15 cellular contexts compared by ENCODE assay signal in genomic region chr3:115704661-115705338, GRCh38.
DNase-seq lines count a peak whose midpoint lies in the region; ATAC-seq, FAIRE-seq and TF ChIP-seq lines count a peak whose summit lies in the region.
"Had no signal": no experiment of that assay in that cellular context is flagged by ENCODE, and none has a peak within 500 bp of the region (broad histone marks: within the 10 kb centered on the region; RNA-seq: fewer than 3 reads in every experiment).

No MANE protein-coding gene starts in this region.

- no peak for TF ChIP-seq POLR2A in right lobe of liver (IDR thresholded peaks at IDR 0.05)
- TF ChIP-seq POLR2A in HepG2 (IDR thresholded peaks at IDR 0.05; ENCODE audit: insufficient read depth in 1 of 2, low read depth in 2 of 2, low read length in 2 of 2): no peak

- ATAC-seq in right lobe of liver (peak in 3 of 4 donors; percentile 53 to 84 (median 76)), HepG2 (no peak), thoracic aorta (ENCODE audit: insufficient number of reproducible peaks, low FRiP score, low read depth) (peak; percentile 67)
- ATAC-seq: stimulated activated naive CD8-positive, alpha-beta T cell treated with anti-CD3 and anti-CD28 coated beads, Interleukin-15, amount 100 ng/mL, for 72 hours had no signal

- FAIRE-seq in HepG2 (lab: Jason Lieb, UNC): no peak

- TF ChIP-seq CTCF in right lobe of liver (IDR thresholded peaks at IDR 0.05): no peak
- no peak for TF ChIP-seq CTCF in HepG2 (CRISPR knock-in tag; IDR thresholded peaks at IDR 0.05)
- TF ChIP-seq CTCF in brain microvascular endothelial cell (IDR thresholded peaks at IDR 0.05; ENCODE audit: low read depth, low read length, missing control alignments): no peak
- TF ChIP-seq CTCF in thoracic aorta (IDR thresholded peaks at IDR 0.05): no peak

- CTCF ChIA-PET in HepG2 (lab: Yijun Ruan, JAX; ENCODE audit: low intra/inter-chr PET ratio, low total read pairs): no interaction called here

- intact Hi-C loops in right lobe of liver (cut with DNase I): no loop called here
- intact Hi-C loops in HepG2 (cut with micrococcal nuclease; ENCODE audit: unreplicated experiment): loop anchor here (5.0 kb wide), 1 partner anchor 78 kb away; no protein-coding TSS in a partner anchor

- no peak overlapping the region for H3K27ac ChIP-seq in right lobe of liver
- no peak overlapping the region for H3K27ac ChIP-seq in HepG2 (ENCODE audit: extremely low read length, insufficient read depth, low read length)
- H3K27ac ChIP-seq in brain microvascular endothelial cell: no peak overlapping the region
- peak overlapping the region in 1 of 2 donors; percentile 69 for H3K27ac ChIP-seq in thoracic aorta
- H3K27ac ChIP-seq: PC-9 had no signal

- H2AFZ ChIP-seq in HepG2 (ENCODE audit: low read length): no peak overlapping the region
- H2AFZ ChIP-seq: PC-9 had no signal

- POLR2A ChIA-PET in HepG2 (lab: Yijun Ruan, JAX): no interaction called here

- no peaks in the 10 kb centered on the region for H3K79me2 ChIP-seq in HepG2 (ENCODE audit: insufficient read depth, low read length)

- H3K4me3 ChIP-seq in right lobe of liver (no peak overlapping the region), HepG2 (replicated peaks in 1 of 3; ENCODE audit: insufficient read depth in 1 of 3, low read depth in 2 of 3, low read length in 3 of 3) (no peak overlapping the region), brain microvascular endothelial cell (ENCODE audit: low read depth, low read length) (no peak overlapping the region), thoracic aorta (no peak overlapping the region)
- H3K4me3 ChIP-seq: HAP-1, PC-9 had no signal

- in situ Hi-C loops in HepG2 (cut with HindIII; ENCODE audit: extremely low pct_ligation_motif_present, low pct_unique_long_range_greater_than_20kb): no loop called here
- in situ Hi-C loops in brain microvascular endothelial cell (cut with HindIII; ENCODE audit: low pct_ligation_motif_present, low sequenced_read_pairs): no loop called here

- no TSS peak for BruUV-seq in HepG2 (replicated peaks; lab: Mats Ljungman, UMichigan)

- TF ChIP-seq EP300 in HepG2 (IDR thresholded peaks at IDR 0.05; ENCODE audit: low read depth in 2 of 2, low read length in 2 of 2): no peak
- no peak for TF ChIP-seq EP300 in HepG2 (CRISPR knock-in tag; IDR thresholded peaks at IDR 0.05; ENCODE audit: borderline replicate concordance)

- H3K4me2 ChIP-seq in HepG2 (ENCODE audit: low read depth, low read length): no peak overlapping the region
- H3K4me2 ChIP-seq: PC-9 had no signal

- no peaks in the 10 kb centered on the region for H4K20me1 ChIP-seq in HepG2 (ENCODE audit: insufficient read depth, low read length)

- H3K4me1 ChIP-seq in right lobe of liver (peaks cover 0 to 22% (median 0%) of the 10 kb centered on the region in 4 donors), HepG2 (ENCODE audit: insufficient read depth, low read length) (peaks cover 34% of the 10 kb centered on the region), thoracic aorta (ENCODE audit: control insufficient read depth in 1 of 2, low read depth in 2 of 2) (peaks cover 8 to 13% of the 10 kb centered on the region in 2 donors)
- H3K4me1 ChIP-seq: HAP-1 had no signal

- no peak for TF ChIP-seq RAD21 in HepG2 (CRISPR knock-in tag; IDR thresholded peaks at IDR 0.05)

- H3K36me3 ChIP-seq in right lobe of liver: no peaks in the 10 kb centered on the region
- H3K36me3 ChIP-seq in HepG2 (replicated peaks in 1 of 2; ENCODE audit: control insufficient read depth in 1 of 2, insufficient read depth in 2 of 2, low read length in 2 of 2): no peaks in the 10 kb centered on the region
- H3K36me3 ChIP-seq in brain microvascular endothelial cell (replicated peaks): no peaks in the 10 kb centered on the region
- no peaks in the 10 kb centered on the region for H3K36me3 ChIP-seq in thoracic aorta
- H3K36me3 ChIP-seq: HAP-1 had no signal

- DNase-seq in right lobe of liver (no peak), HepG2 (ENCODE audit: low spot score) (no peak), NCI-H2196 treated with DMSO at 0.1 percent for 48 hours (lab: John Stamatoyannopoulos, UW; ENCODE audit: unreplicated experiment) (peak; percentile 40), brain microvascular endothelial cell (peak; percentile 36), thoracic aorta (ENCODE audit: low spot score) (no peak), NCI-H128 (lab: John Stamatoyannopoulos, UW; ENCODE audit: unreplicated experiment) (no peak)
- DNase-seq in activated effector memory CD4-positive, alpha-beta T cell treated with anti-CD3 and anti-CD28 coated beads, Interleukin-2, amount 50 U/mL, for 16 hours: no peak
- no peak for DNase-seq in activated CD4-positive, alpha-beta T cell treated with anti-CD3 and anti-CD28 coated beads for 1 hour
- DNase-seq: Caco-2; glutamatergic neuron; NCI-H2227 treated with DMSO at 0.1 percent for 48 hours; PC-9; small intestine; stimulated activated naive CD8-positive, alpha-beta T cell treated with anti-CD3 and anti-CD28 coated beads, Interleukin-15, amount 100 ng/mL, for 72 hours had no signal

- no peaks in the 10 kb centered on the region for H3K9me3 ChIP-seq in right lobe of liver
- H3K9me3 ChIP-seq in HepG2 (ENCODE audit: low read length): peaks cover 11% of the 10 kb centered on the region
- no peaks in the 10 kb centered on the region for H3K9me3 ChIP-seq in thoracic aorta
- H3K9me3 ChIP-seq: Caco-2, HAP-1 had no signal

- H3K27me3 ChIP-seq in right lobe of liver (no peaks in the 10 kb centered on the region), HepG2 (ENCODE audit: control insufficient read depth in 1 of 2, insufficient read depth in 2 of 2, low read length in 2 of 2) (no peaks in the 10 kb centered on the region; a peak in 1 of 5 replicates), brain microvascular endothelial cell (replicated peaks) (no peaks in the 10 kb centered on the region), thoracic aorta (replicated peaks; ENCODE audit: insufficient read depth) (no peaks in the 10 kb centered on the region)

- WGBS in right lobe of liver (ENCODE audit: insufficient coverage, low coverage, low lambda C conversion rate, missing lambda C conversion rate): 42% methylated on average over 4 of the region's 4 CpGs
- 89% methylated on average over 4 of the region's 4 CpGs for WGBS in HepG2 (ENCODE audit: low lambda C conversion rate)

- no peak overlapping the region for H3K9ac ChIP-seq in HepG2 (ENCODE audit: insufficient read depth, low read depth, low read length)

TF ChIP-seq in HepG2, 621 proteins besides CTCF, POLR2A, EP300 and RAD21:
- TF ChIP-seq ZNF841 (CRISPR knock-in tag; IDR thresholded peaks at IDR 0.05; ENCODE audit: borderline replicate concordance) (no peak), ZNF557 (CRISPR knock-in tag; IDR thresholded peaks at IDR 0.05) (no peak)

Comparison
In these comparisons a context has a peak if more than half of its experiments do, and no peak if none do; other contexts are left out.
1. DNase-seq: peak in NCI-H2196 treated with DMSO at 0.1 percent for 48 hours (single experiment) and brain microvascular endothelial cell (single experiment); none in right lobe of liver (0 of 3), HepG2 (single experiment), thoracic aorta (single experiment), activated effector memory CD4-positive, alpha-beta T cell treated with anti-CD3 and anti-CD28 coated beads, Interleukin-2, amount 50 U/mL, for 16 hours (single experiment), activated CD4-positive, alpha-beta T cell treated with anti-CD3 and anti-CD28 coated beads for 1 hour (single experiment) and NCI-H128 (single experiment).